In the genomic region with DNA sequence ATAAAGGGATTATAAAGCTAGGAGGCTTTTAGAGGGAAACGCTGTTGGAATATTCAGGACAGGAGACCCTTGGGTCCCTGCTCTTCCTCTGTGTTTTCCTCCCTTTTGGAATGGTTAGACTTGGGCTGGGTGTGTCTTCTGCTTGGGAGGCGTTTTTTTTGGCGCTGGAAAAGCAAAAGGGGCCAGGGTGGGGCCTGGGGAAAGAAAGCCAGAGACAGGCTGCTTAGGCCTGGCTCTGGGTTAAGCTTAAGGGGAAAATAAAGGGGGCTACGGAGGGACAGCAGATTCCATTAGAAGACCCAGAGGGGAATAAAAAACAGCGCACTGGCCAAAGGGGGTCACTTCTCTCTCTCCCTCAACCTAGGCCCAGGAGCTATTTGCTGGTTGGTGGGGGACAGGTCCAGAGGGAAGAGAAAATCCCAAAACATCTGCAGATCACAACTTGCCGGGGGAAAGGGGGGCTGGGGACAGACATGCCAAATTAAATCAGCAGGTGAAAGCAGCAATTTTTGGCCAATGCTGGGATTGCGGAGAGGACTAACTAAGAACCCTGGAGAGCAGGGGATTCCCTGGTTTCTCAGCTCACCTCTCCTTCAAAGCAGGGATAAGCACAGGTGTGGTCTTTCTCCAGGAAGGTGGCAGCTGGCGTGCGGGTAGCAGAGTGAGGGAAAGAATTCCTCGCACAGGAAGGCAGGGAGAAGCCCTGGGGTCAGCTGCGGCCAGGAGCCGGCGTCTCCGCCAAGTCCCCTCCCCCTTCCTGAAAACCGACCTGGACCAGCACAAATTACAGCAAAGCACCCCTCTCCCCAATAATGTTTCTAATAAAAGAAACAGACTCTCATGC, we compare ENCODE assay signal across 8 cellular contexts.
DNase-seq lines count a peak whose midpoint lies in the region; ATAC-seq and TF ChIP-seq lines count a peak whose summit lies in the region.

No MANE protein-coding gene starts in this region.

- H3K9me3 ChIP-seq in psoas muscle, result no peaks in the 10 kb centered on the region

- peak overlapping the region; percentile 77 for H3K27ac Mint-ChIP-seq in activated naive CD4-positive, alpha-beta T cell treated with anti-CD3 and anti-CD28 coated beads for 36 hours
- H3K27ac Mint-ChIP-seq in activated CD8-positive, alpha-beta T cell treated with anti-CD3 and anti-CD28 coated beads, Interleukin-2, amount 10 ng/mL, durations not matched to agents 7 days and 5 days, result peak overlapping the region; percentile 57

- H3K27ac ChIP-seq in psoas muscle, result peak overlapping the region; percentile 100

- no peak for DNase-seq in activated naive CD4-positive, alpha-beta T cell treated with anti-CD3 and anti-CD28 coated beads for 36 hours
- no peak for DNase-seq in activated naive CD4-positive, alpha-beta T cell (lab: John Stamatoyannopoulos, UW)
- no peak for DNase-seq in activated CD8-positive, alpha-beta T cell treated with anti-CD3 and anti-CD28 coated beads, Interleukin-2, amount 10 ng/mL, durations not matched to agents 7 days and 5 days
- DNase-seq in left cardiac atrium (peak; percentile 30), psoas muscle (peak; percentile 39 to 74), superior temporal gyrus (ENCODE audit: extremely low spot score) (no peak)

- POLR2A ChIA-PET in activated CD8-positive, alpha-beta T cell treated with anti-CD3 and anti-CD28 coated beads, Interleukin-2, amount 10 ng/mL, durations not matched to agents 7 days and 5 days (lab: Charles Lee), result interaction anchor here (1.2 to 1.8 kb wide), 3 partner anchors 10 to 99 kb away, joined by 3 to 4 read pairs (median 3); partner anchors contain the start of gene JAK1

- peak overlapping the region; percentile 94 for H3K4me3 ChIP-seq in psoas muscle

- peaks cover 61% of the 10 kb centered on the region for H3K4me1 Mint-ChIP-seq in activated naive CD4-positive, alpha-beta T cell treated with anti-CD3 and anti-CD28 coated beads for 36 hours (ENCODE audit: low read depth)
- H3K4me1 Mint-ChIP-seq in activated CD8-positive, alpha-beta T cell treated with anti-CD3 and anti-CD28 coated beads, Interleukin-2, amount 10 ng/mL, durations not matched to agents 7 days and 5 days (ENCODE audit: low read depth), result peaks cover 34% of the 10 kb centered on the region

- no peaks in the 10 kb centered on the region for H3K36me3 Mint-ChIP-seq in activated naive CD4-positive, alpha-beta T cell treated with anti-CD3 and anti-CD28 coated beads for 36 hours (ENCODE audit: low read depth)
- H3K36me3 Mint-ChIP-seq in activated CD8-positive, alpha-beta T cell treated with anti-CD3 and anti-CD28 coated beads, Interleukin-2, amount 10 ng/mL, durations not matched to agents 7 days and 5 days (ENCODE audit: low read depth), result no peaks in the 10 kb centered on the region

- ATAC-seq in activated CD8-positive, alpha-beta T cell treated with anti-CD3 and anti-CD28 coated beads, Interleukin-2, amount 10 ng/mL, durations not matched to agents 7 days and 5 days, result no peak
- peak in 1 of 2 donors; percentile 20 for ATAC-seq in left cardiac atrium
- ATAC-seq in psoas muscle, result peak; percentile 9 to 55 (median 40)
- no peak for ATAC-seq in HG03354 (IDR thresholded peaks at IDR 0.05; ENCODE audit: poor library complexity, severe bottlenecking, unreplicated experiment)
- ATAC-seq in HG03175 (IDR thresholded peaks at IDR 0.05; ENCODE audit: unreplicated experiment), result no peak

- peaks cover 0 to 6% of the 10 kb centered on the region in 2 donors for H3K36me3 ChIP-seq in psoas muscle (ENCODE audit: insufficient read depth in 1 of 2, low read depth in 1 of 2)

- 6 to 9% (median 9%) methylated on average over 15 of the region's 15 CpGs for WGBS in psoas muscle, 3 donors

- no peaks in the 10 kb centered on the region for H3K9me3 Mint-ChIP-seq in activated naive CD4-positive, alpha-beta T cell treated with anti-CD3 and anti-CD28 coated beads for 36 hours
- H3K9me3 Mint-ChIP-seq in activated CD8-positive, alpha-beta T cell treated with anti-CD3 and anti-CD28 coated beads, Interleukin-2, amount 10 ng/mL, durations not matched to agents 7 days and 5 days (ENCODE audit: insufficient read depth), result no peaks in the 10 kb centered on the region

- intact Hi-C loops in activated naive CD4-positive, alpha-beta T cell treated with anti-CD3 and anti-CD28 coated beads for 36 hours (cut with micrococcal nuclease), result loop anchor here (1.0 to 10.0 kb wide), 10 partner anchors 83 to 1869 kb away; partner anchors contain the start of genes AK4 and CACHD1
- intact Hi-C loops in left cardiac atrium (cut with DNase I), result loop anchor here in 1 of 2 donors (10.0 kb wide), 2 partner anchors 79 to 619 kb away; partner anchors contain the start of gene AK4
- intact Hi-C loops in psoas muscle (cut with DNase I), result loop anchor here in 1 of 2 donors (2.0 to 10.0 kb wide), 5 partner anchors 63 to 359 kb away; partner anchors contain the start of genes JAK1, LEPR and LEPROT

- no peaks in the 10 kb centered on the region for H3K27me3 Mint-ChIP-seq in activated naive CD4-positive, alpha-beta T cell treated with anti-CD3 and anti-CD28 coated beads for 36 hours (ENCODE audit: low read depth)
- no peaks in the 10 kb centered on the region for H3K27me3 Mint-ChIP-seq in activated CD8-positive, alpha-beta T cell treated with anti-CD3 and anti-CD28 coated beads, Interleukin-2, amount 10 ng/mL, durations not matched to agents 7 days and 5 days (ENCODE audit: low read depth)

- H3K4me3 Mint-ChIP-seq in activated naive CD4-positive, alpha-beta T cell treated with anti-CD3 and anti-CD28 coated beads for 36 hours, result peak overlapping the region; percentile 89
- H3K4me3 Mint-ChIP-seq in activated CD8-positive, alpha-beta T cell treated with anti-CD3 and anti-CD28 coated beads, Interleukin-2, amount 10 ng/mL, durations not matched to agents 7 days and 5 days, result peak overlapping the region; percentile 89

- CTCF ChIA-PET in activated naive CD4-positive, alpha-beta T cell treated with anti-CD3 and anti-CD28 coated beads for 36 hours (lab: Charles Lee), result interaction anchor here (0.6 to 6.3 kb wide), 7 partner anchors 8 to 64 kb away, joined by 3 to 118 read pairs (median 4); no protein-coding TSS in a partner anchor
- CTCF ChIA-PET in activated CD8-positive, alpha-beta T cell treated with anti-CD3 and anti-CD28 coated beads, Interleukin-2, amount 10 ng/mL, durations not matched to agents 7 days and 5 days (lab: Charles Lee), result interaction anchor here (1.3 to 6.7 kb wide), 5 partner anchors 9 to 622 kb away, joined by 3 to 95 read pairs (median 19); no protein-coding TSS in a partner anchor

- peaks cover 41% of the 10 kb centered on the region for H3K4me1 ChIP-seq in psoas muscle

- no peaks in the 10 kb centered on the region for H3K27me3 ChIP-seq in psoas muscle (ENCODE audit: insufficient read depth in 3 of 3, low read length in 2 of 3)

- TF ChIP-seq CTCF in psoas muscle (IDR thresholded peaks at IDR 0.05), result no peak

Comparison
In these comparisons a context has a peak if more than half of its experiments do, and no peak if none do; other contexts are left out.
1. DNase-seq: peak in left cardiac atrium (single experiment) and psoas muscle (2 of 2); none in activated naive CD4-positive, alpha-beta T cell treated with anti-CD3 and anti-CD28 coated beads for 36 hours (single experiment), activated naive CD4-positive, alpha-beta T cell (0 of 4), activated CD8-positive, alpha-beta T cell treated with anti-CD3 and anti-CD28 coated beads, Interleukin-2, amount 10 ng/mL, durations not matched to agents 7 days and 5 days (single experiment) and superior temporal gyrus (single experiment).
2. ATAC-seq: peak in psoas muscle (4 of 4); none in activated CD8-positive, alpha-beta T cell treated with anti-CD3 and anti-CD28 coated beads, Interleukin-2, amount 10 ng/mL, durations not matched to agents 7 days and 5 days (single experiment), HG03354 (single experiment) and HG03175 (single experiment).